In the genomic region with DNA sequence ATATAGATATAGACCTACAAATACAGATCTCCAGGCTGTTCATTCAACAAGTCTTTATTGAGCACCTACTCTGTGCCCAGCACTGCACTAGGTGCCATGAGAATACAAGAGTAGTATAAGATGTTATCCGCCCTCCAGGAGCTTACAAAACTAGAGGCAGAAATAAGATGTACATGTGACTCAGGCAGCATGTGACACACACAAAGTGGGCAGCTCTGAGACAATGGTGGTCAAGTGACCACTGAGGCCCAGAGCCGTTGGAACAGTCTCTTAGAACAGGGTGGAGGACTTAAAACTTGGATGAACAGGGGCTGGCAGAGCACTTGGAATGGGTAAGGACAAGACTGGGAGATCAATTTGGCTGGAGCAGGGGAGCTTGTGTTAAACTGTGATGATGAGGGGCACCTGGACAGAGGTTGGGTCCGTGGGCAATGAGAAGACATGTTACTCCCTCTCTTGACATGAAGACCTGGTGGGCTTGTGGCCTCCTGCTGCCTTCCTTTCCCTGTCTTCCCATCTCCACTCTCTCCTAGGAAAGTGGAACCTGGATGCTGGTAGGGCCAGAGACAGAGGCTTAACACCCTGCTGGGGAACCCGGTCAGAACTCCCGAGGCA, we compare ENCODE assay signal across 30 cellular contexts. TPM values are rescaled to one million over a fixed set of nuclear protein-coding genes. Genes with fewer than 3 reads are reported as not detected.
DNase-seq lines count a peak whose midpoint lies in the region; ATAC-seq and TF ChIP-seq lines count a peak whose summit lies in the region.
"Had no signal": no experiment of that assay in that cellular context is flagged by ENCODE, and none has a peak within 500 bp of the region (broad histone marks: within the 10 kb centered on the region; RNA-seq: fewer than 3 reads in every experiment).

No MANE protein-coding gene starts in this region.

- peak overlapping the region; percentile 37 for H3K27ac Mint-ChIP-seq in activated naive CD8-positive, alpha-beta T cell
- H3K27ac Mint-ChIP-seq in activated naive CD8-positive, alpha-beta T cell treated with anti-CD3 and anti-CD28 coated beads, Interleukin-2, amount 50 U/mL, for 24 hours: no peak overlapping the region
- H3K27ac Mint-ChIP-seq in WTC11: peak overlapping the region; percentile 20; the same call in 1 of the 2 replicates
- H3K27ac Mint-ChIP-seq: activated CD4-positive, alpha-beta memory T cell treated with anti-CD3 and anti-CD28 coated beads for 36 hours; brain; stimulated activated naive CD8-positive, alpha-beta T cell treated with anti-CD3 and anti-CD28 coated beads, Interleukin-15, Interleukin-2, amounts not matched to agents 100 ng/mL and 50 ng/mL, for 24 hours had no signal

- H3K9me3 ChIP-seq in uterus: no peaks in the 10 kb centered on the region

- H3K36me3 Mint-ChIP-seq in activated naive CD8-positive, alpha-beta T cell: peaks cover 15% of the 10 kb centered on the region
- peaks cover 34% of the 10 kb centered on the region for H3K36me3 Mint-ChIP-seq in activated naive CD8-positive, alpha-beta T cell treated with anti-CD3 and anti-CD28 coated beads, Interleukin-2, amount 50 U/mL, for 24 hours (ENCODE audit: low read depth)
- H3K36me3 Mint-ChIP-seq in WTC11: peaks cover 40% of the 10 kb centered on the region

- CTCF ChIA-PET in WTC11 (lab: Charles Lee): interaction anchor here (1.1 to 1.7 kb wide), 3 partner anchors 14 to 82 kb away, joined by 3 to 4 read pairs (median 4); no protein-coding TSS in a partner anchor

- H3K36me3 ChIP-seq in uterus: no peaks in the 10 kb centered on the region

- no peaks in the 10 kb centered on the region for H3K9me3 Mint-ChIP-seq in activated naive CD8-positive, alpha-beta T cell (ENCODE audit: low read depth)
- H3K9me3 Mint-ChIP-seq in activated naive CD8-positive, alpha-beta T cell treated with anti-CD3 and anti-CD28 coated beads, Interleukin-2, amount 50 U/mL, for 24 hours: peaks cover 3% of the 10 kb centered on the region
- H3K9me3 Mint-ChIP-seq in WTC11: peaks cover 9% of the 10 kb centered on the region

- no peak for DNase-seq in activated naive CD8-positive, alpha-beta T cell treated with anti-CD3 and anti-CD28 coated beads, Interleukin-2, amount 50 U/mL, for 24 hours
- DNase-seq in WTC11 (ENCODE audit: low spot score) (no peak), left colon (no peak), SIG-M5 treated with dmso at 0.1 percent for 504 hours (lab: John Stamatoyannopoulos, UW; ENCODE audit: unreplicated experiment) (no peak), hippocampal formation (lab: John Stamatoyannopoulos, UW) (no peak), uterus (no peak), NCI-H146 treated with DMSO at 0.1 percent for 48 hours (lab: John Stamatoyannopoulos, UW; ENCODE audit: unreplicated experiment) (no peak)
- DNase-seq: activated CD4-positive, alpha-beta memory T cell treated with anti-CD3 and anti-CD28 coated beads for 36 hours; activated effector memory CD4-positive, alpha-beta T cell treated with anti-CD3 and anti-CD28 coated beads, Interleukin-2, amount 50 U/mL, for 16 hours; activated T-cell treated with anti-CD3 and anti-CD28 coated beads for 4 hours; AML-193; DMS153; head of caudate nucleus; kidney glomerular epithelial cell; NCI-H1105 treated with DMSO at 0.1 percent for 48 hours; NCI-H2029 treated with DMSO at 0.1 percent for 48 hours; NCI-H748 treated with DMSO at 0.1 percent for 48 hours; nucleus accumbens; T-helper 1 cell had no signal

- H3K27me3 Mint-ChIP-seq in activated naive CD8-positive, alpha-beta T cell: peaks cover 3% of the 10 kb centered on the region
- peaks cover 4% of the 10 kb centered on the region for H3K27me3 Mint-ChIP-seq in activated naive CD8-positive, alpha-beta T cell treated with anti-CD3 and anti-CD28 coated beads, Interleukin-2, amount 50 U/mL, for 24 hours
- peaks cover 3% of the 10 kb centered on the region for H3K27me3 Mint-ChIP-seq in WTC11 (ENCODE audit: low read depth)
- H3K27me3 Mint-ChIP-seq: brain had no signal

- no peaks in the 10 kb centered on the region for H3K4me1 Mint-ChIP-seq in activated naive CD8-positive, alpha-beta T cell (ENCODE audit: low read depth)
- H3K4me1 Mint-ChIP-seq in activated naive CD8-positive, alpha-beta T cell treated with anti-CD3 and anti-CD28 coated beads, Interleukin-2, amount 50 U/mL, for 24 hours: no peaks in the 10 kb centered on the region
- H3K4me1 Mint-ChIP-seq in WTC11: no peaks in the 10 kb centered on the region
- H3K4me1 Mint-ChIP-seq: brain had no signal

- no peak overlapping the region for H3K4me3 ChIP-seq in uterus
- H3K4me3 ChIP-seq: A549, lung had no signal

- no peak overlapping the region for H3K4me3 Mint-ChIP-seq in activated naive CD8-positive, alpha-beta T cell
- no peak overlapping the region for H3K4me3 Mint-ChIP-seq in activated naive CD8-positive, alpha-beta T cell treated with anti-CD3 and anti-CD28 coated beads, Interleukin-2, amount 50 U/mL, for 24 hours
- H3K4me3 Mint-ChIP-seq in WTC11: no peak overlapping the region
- H3K4me3 Mint-ChIP-seq: activated CD4-positive, alpha-beta memory T cell treated with anti-CD3 and anti-CD28 coated beads for 36 hours; brain; stimulated activated naive CD8-positive, alpha-beta T cell treated with anti-CD3 and anti-CD28 coated beads, Interleukin-15, Interleukin-2, amounts not matched to agents 100 ng/mL and 50 ng/mL, for 24 hours had no signal

- H3K27me3 ChIP-seq in uterus: no peaks in the 10 kb centered on the region

- POLR2A ChIA-PET in WTC11 (lab: Charles Lee): no interaction called here

- no peaks in the 10 kb centered on the region for H3K4me1 ChIP-seq in uterus
- H3K4me1 ChIP-seq: A549 had no signal

- no peak overlapping the region for H3K27ac ChIP-seq in uterus
- H3K27ac ChIP-seq: A549, RWPE1 had no signal

- intact Hi-C loops in left colon (cut with DNase I, micrococcal nuclease): no loop called here
- intact Hi-C loops in uterus (cut with DNase I; ENCODE audit: low total_unique reads): no loop called here

- no peak for TF ChIP-seq CTCF in WTC11 (IDR thresholded peaks at IDR 0.05)
- no peak for TF ChIP-seq CTCF in uterus (IDR thresholded peaks at IDR 0.05)

- TF ChIP-seq POLR2A in uterus (IDR thresholded peaks at IDR 0.05): no peak

- ATAC-seq in activated naive CD8-positive, alpha-beta T cell treated with anti-CD3 and anti-CD28 coated beads, Interleukin-2, amount 50 U/mL, for 24 hours: no peak
- ATAC-seq in WTC11 (no peak), left colon (peak; percentile 18)
- ATAC-seq: activated CD4-positive, CD25-positive, alpha-beta regulatory T cell treated with anti-CD3 and anti-CD28 coated beads, Interleukin-2, amount 50 U/mL, for 24 hours had no signal

TF ChIP-seq in WTC11, 78 proteins besides CTCF, POLR2A, EP300 and RAD21 (continues in another document):
- TF ChIP-seq, protein P1, sequence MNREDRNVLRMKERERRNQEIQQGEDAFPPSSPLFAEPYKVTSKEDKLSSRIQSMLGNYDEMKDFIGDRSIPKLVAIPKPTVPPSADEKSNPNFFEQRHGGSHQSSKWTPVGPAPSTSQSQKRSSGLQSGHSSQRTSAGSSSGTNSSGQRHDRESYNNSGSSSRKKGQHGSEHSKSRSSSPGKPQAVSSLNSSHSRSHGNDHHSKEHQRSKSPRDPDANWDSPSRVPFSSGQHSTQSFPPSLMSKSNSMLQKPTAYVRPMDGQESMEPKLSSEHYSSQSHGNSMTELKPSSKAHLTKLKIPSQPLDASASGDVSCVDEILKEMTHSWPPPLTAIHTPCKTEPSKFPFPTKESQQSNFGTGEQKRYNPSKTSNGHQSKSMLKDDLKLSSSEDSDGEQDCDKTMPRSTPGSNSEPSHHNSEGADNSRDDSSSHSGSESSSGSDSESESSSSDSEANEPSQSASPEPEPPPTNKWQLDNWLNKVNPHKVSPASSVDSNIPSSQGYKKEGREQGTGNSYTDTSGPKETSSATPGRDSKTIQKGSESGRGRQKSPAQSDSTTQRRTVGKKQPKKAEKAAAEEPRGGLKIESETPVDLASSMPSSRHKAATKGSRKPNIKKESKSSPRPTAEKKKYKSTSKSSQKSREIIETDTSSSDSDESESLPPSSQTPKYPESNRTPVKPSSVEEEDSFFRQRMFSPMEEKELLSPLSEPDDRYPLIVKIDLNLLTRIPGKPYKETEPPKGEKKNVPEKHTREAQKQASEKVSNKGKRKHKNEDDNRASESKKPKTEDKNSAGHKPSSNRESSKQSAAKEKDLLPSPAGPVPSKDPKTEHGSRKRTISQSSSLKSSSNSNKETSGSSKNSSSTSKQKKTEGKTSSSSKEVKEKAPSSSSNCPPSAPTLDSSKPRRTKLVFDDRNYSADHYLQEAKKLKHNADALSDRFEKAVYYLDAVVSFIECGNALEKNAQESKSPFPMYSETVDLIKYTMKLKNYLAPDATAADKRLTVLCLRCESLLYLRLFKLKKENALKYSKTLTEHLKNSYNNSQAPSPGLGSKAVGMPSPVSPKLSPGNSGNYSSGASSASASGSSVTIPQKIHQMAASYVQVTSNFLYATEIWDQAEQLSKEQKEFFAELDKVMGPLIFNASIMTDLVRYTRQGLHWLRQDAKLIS (CRISPR knock-in tag; IDR thresholded peaks at IDR 0.05; ENCODE audit: borderline replicate concordance): no peak
- TF ChIP-seq JAZF1 (CRISPR knock-in tag; IDR thresholded peaks at IDR 0.05): no peak
- TF ChIP-seq JUN (CRISPR knock-in tag; IDR thresholded peaks at IDR 0.05): no peak
- TF ChIP-seq, protein P2, sequence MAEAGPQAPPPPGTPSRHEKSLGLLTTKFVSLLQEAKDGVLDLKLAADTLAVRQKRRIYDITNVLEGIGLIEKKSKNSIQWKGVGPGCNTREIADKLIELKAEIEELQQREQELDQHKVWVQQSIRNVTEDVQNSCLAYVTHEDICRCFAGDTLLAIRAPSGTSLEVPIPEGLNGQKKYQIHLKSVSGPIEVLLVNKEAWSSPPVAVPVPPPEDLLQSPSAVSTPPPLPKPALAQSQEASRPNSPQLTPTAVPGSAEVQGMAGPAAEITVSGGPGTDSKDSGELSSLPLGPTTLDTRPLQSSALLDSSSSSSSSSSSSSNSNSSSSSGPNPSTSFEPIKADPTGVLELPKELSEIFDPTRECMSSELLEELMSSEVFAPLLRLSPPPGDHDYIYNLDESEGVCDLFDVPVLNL (CRISPR knock-in tag; IDR thresholded peaks at IDR 0.05; ENCODE audit: borderline replicate concordance, low read depth): no peak
- no peak for TF ChIP-seq MXD4 (CRISPR knock-in tag; IDR thresholded peaks at IDR 0.05; ENCODE audit: borderline replicate concordance)
- TF ChIP-seq HMGA2 (CRISPR knock-in tag; IDR thresholded peaks at IDR 0.05): no peak

RNA-seq across cellular contexts. Expression of a gene that starts 21.2 kb away (rescaled TPM):
- total RNA-seq in WTC11 (2021) (0.32 to 0.53 TPM (median 0.35 TPM) in 3 replicates), left colon (10 to 100 TPM; 58.8 to 62.5 TPM), uterus (not detected)
- total RNA-seq: chondrocyte, lung, M059J, pulmonary artery endothelial cell had no signal

RNA-seq across cellular contexts. Expression of a gene that starts 23.5 kb away (rescaled TPM):
- total RNA-seq in WTC11 (2021) (0.09 to 0.22 TPM (median 0.16 TPM) in 3 replicates), left colon (1 to 10 TPM; 5.6 to 6.3 TPM), uterus (under 1 TPM in 1 of 4 donors, not detected in 3; 0.69 TPM)
- total RNA-seq: chondrocyte, H4, M059J, pulmonary artery endothelial cell had no signal

RNA-seq across cellular contexts. Expression of a gene that starts 28.7 kb away (rescaled TPM):
- total RNA-seq in WTC11 (2021) (27.7 to 33.0 TPM (median 30.5 TPM) in 3 replicates), left colon (10 to 100 TPM; 47.1 to 48.7 TPM), uterus (10 to 100 TPM; 14.9 to 38.1 (median 30.0) TPM)

RNA-seq across cellular contexts. Expression of a gene that starts 48.6 kb away (rescaled TPM):
- total RNA-seq in WTC11 (2021) (not detected in 3 replicates), left colon (10 to 100 TPM; 13.2 to 30.7 TPM), uterus (not detected)
- total RNA-seq: activated CD4-positive, alpha-beta memory T cell treated with anti-CD3 and anti-CD28 coated beads for 36 hours; chondrocyte; H4; M059J; pulmonary artery endothelial cell had no signal

Comparison
In these comparisons a context has a peak if more than half of its experiments do, and no peak if none do; other contexts are left out.
1. RNA of a gene that starts 21.2 kb away (total RNA-seq): 58.8 to 62.5 TPM in left colon; 0.32 to 0.53 TPM in WTC11 and not detected in uterus; every median in the first group is over 10 times any median in the second.